ENCODE assay signal across 1 cellular context in the genomic region with DNA sequence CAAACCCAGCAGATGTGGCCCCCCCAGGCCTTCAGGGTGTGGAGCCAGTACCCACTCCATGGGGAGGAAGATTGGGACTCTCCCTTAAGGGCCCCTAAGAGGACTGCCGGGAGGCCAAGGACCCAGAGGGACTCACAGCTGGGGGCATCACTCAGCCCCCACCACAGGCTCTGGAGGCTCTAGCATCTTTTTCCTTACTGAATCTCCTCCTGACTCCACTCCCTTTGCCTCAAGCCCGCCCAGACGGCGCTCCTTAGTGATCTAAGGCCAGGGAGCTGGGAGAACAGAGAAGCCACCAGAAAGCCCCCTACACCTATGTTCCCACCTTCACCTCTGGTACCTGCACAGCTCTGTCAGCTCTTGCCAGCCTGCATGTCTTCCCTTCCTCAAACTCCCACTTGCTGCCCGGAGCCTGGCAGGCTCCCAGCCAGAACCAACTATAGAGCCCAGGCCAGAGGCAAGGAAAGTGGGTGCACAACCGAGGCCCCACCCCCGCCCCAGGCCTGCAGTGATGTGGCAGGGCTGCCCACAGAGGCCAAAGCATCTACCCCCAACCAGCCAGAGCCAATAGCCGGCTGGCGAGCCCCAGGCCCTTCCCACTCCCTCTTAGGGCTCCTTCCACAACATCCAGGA.
TF ChIP-seq lines count a peak whose summit lies in the region.

No MANE protein-coding gene starts in this region.

TF ChIP-seq in GM23338, 12 proteins besides CTCF, POLR2A, EP300 and RAD21 (continued from another document):
- no peak for TF ChIP-seq ZNF462 (CRISPR knock-in tag; IDR thresholded peaks at IDR 0.05)
TF ChIP-seq in GM23338: peak in this region for 0.
